In the genomic region with DNA sequence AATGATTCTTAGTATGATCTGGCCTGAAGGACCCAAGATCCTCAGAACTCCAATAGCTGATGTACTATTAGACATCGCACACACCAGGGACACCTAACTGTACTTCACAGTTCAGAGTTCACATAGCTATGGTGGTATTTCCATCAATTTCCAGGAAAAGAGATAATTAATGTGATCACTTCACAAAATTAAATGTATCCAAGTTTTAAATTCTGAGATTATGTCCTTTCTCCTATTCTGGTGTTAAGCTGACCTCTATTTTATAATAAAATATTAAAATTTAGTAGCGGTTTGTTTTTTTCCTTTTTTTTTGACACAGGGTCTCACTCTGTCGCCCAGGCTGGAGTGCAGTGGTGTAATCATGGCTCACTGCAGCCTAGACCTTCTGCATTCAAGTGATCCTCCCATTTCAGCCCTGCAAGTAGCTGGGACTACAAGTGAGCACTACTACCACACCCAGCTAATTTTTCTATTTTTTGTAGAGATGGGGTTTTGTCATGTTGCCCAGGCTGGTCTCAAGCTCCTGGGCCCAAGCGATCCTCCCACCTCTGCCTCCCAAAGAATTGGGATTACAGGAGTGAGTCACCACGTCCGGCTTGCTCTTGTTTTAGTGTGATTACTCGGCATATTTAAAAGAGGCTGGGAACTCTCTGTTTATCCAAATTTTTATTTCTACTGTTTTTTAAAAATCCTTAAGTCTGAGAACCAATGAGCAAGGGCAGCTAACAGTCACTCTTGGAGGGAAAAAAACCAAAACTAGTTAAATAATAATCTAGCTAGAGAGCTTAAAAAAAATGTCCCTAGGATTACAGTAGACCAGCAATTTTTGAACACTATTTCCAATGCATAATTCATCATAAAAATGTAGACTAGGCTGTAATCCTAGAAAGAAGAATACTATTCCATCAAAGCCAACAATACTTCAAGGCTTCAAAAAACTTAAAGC, we compare ENCODE assay signal across 1 cellular context.
A peak's percentile ranks its signal among the peaks of the same experiment; 100 is the strongest.
TF ChIP-seq lines count a peak whose summit lies in the region.

No MANE protein-coding gene starts in this region.

TF ChIP-seq in K562, 482 proteins besides CTCF, POLR2A, EP300 and RAD21 (continued from another document and continues in another):
- TF ChIP-seq ZNF764 (CRISPR knock-in tag; IDR thresholded peaks at IDR 0.05; ENCODE audit: low read depth) (no peak), ZNF263 (CRISPR knock-in tag; IDR thresholded peaks at IDR 0.05; ENCODE audit: borderline replicate concordance) (no peak), CEBPG (CRISPR knock-in tag; IDR thresholded peaks at IDR 0.05) (no peak), CEBPG (tag; conservative IDR thresholded peaks at IDR 0.05 in 1 of 2, IDR thresholded peaks at IDR 0.05 in 1 of 2) (no peak), SIX5 (IDR thresholded peaks at IDR 0.05; ENCODE audit: borderline replicate concordance in 1 of 2, insufficient read depth in 1 of 2, low read depth in 1 of 2, low read length in 2 of 2) (no peak), ZNF512 (tag; IDR thresholded peaks at IDR 0.05) (no peak), LARP7 (IDR thresholded peaks at IDR 0.05) (no peak), ZBTB2 (IDR thresholded peaks at IDR 0.05) (peak; percentile 47; the same call in 1 of the 2 replicates), ZBTB1 (CRISPR knock-in tag; IDR thresholded peaks at IDR 0.05; ENCODE audit: borderline replicate concordance, low read depth) (no peak), DIDO1 (tag; IDR thresholded peaks at IDR 0.05; ENCODE audit: low read depth) (no peak), LCOR (CRISPR knock-in tag; IDR thresholded peaks at IDR 0.05) (no peak), SRSF7 (optimal IDR thresholded peaks at IDR 0.05; ENCODE audit: low read depth, low read length) (no peak), PBX2 (CRISPR knock-in tag; IDR thresholded peaks at IDR 0.05; ENCODE audit: low read depth) (no peak), PBX2 (tag; conservative IDR thresholded peaks at IDR 0.05; ENCODE audit: low read depth) (no peak), OTX1 (CRISPR knock-in tag; IDR thresholded peaks at IDR 0.05) (no peak), MYNN (IDR thresholded peaks at IDR 0.05) (peak; percentile 56; the same call in 1 of the 2 replicates), MYNN (CRISPR knock-in tag; IDR thresholded peaks at IDR 0.05) (no peak), CC2D1A (IDR thresholded peaks at IDR 0.05) (peak; percentile 73), GTF2E2 (tag; IDR thresholded peaks at IDR 0.05) (peak; percentile 62), RBM22 (IDR thresholded peaks at IDR 0.05; ENCODE audit: low read depth, low read length, poor library complexity, severe bottlenecking) (no peak), CTBP1 (IDR thresholded peaks at IDR 0.05; ENCODE audit: borderline replicate concordance) (peak; percentile 33; the same call in 1 of the 2 replicates), ARID1B (IDR thresholded peaks at IDR 0.05) (peak; percentile 92), ZNF384 (IDR thresholded peaks at IDR 0.05; ENCODE audit: low read depth, low read length) (peak; percentile 71), NFIX (CRISPR knock-in tag; IDR thresholded peaks at IDR 0.05; ENCODE audit: low read depth) (no peak), POLR2AphosphoS2 (IDR thresholded peaks at IDR 0.05; ENCODE audit: low read length) (no peak), MAFF (IDR thresholded peaks at IDR 0.05; ENCODE audit: low read length) (peak; percentile 55; the same call in 1 of the 2 replicates), FOS (IDR thresholded peaks at IDR 0.05; ENCODE audit: extremely low read depth, insufficient read length) (peak; percentile 30), BACH1 (tag; IDR thresholded peaks at IDR 0.05) (peak; percentile 65; the same call in 1 of the 2 replicates), TAL1 (IDR thresholded peaks at IDR 0.05) (no peak)
- TF ChIP-seq, protein P1, sequence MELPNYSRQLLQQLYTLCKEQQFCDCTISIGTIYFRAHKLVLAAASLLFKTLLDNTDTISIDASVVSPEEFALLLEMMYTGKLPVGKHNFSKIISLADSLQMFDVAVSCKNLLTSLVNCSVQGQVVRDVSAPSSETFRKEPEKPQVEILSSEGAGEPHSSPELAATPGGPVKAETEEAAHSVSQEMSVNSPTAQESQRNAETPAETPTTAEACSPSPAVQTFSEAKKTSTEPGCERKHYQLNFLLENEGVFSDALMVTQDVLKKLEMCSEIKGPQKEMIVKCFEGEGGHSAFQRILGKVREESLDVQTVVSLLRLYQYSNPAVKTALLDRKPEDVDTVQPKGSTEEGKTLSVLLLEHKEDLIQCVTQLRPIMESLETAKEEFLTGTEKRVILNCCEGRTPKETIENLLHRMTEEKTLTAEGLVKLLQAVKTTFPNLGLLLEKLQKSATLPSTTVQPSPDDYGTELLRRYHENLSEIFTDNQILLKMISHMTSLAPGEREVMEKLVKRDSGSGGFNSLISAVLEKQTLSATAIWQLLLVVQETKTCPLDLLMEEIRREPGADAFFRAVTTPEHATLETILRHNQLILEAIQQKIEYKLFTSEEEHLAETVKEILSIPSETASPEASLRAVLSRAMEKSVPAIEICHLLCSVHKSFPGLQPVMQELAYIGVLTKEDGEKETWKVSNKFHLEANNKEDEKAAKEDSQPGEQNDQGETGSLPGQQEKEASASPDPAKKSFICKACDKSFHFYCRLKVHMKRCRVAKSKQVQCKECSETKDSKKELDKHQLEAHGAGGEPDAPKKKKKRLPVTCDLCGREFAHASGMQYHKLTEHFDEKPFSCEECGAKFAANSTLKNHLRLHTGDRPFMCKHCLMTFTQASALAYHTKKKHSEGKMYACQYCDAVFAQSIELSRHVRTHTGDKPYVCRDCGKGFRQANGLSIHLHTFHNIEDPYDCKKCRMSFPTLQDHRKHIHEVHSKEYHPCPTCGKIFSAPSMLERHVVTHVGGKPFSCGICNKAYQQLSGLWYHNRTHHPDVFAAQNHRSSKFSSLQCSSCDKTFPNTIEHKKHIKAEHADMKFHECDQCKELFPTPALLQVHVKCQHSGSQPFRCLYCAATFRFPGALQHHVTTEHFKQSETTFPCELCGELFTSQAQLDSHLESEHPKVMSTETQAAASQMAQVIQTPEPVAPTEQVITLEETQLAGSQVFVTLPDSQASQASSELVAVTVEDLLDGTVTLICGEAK (IDR thresholded peaks at IDR 0.05): peak; percentile 13; the same call in 1 of the 2 replicates
- TF ChIP-seq, protein P1 (CRISPR knock-in tag; IDR thresholded peaks at IDR 0.05): no peak
- TF ChIP-seq, protein P2, sequence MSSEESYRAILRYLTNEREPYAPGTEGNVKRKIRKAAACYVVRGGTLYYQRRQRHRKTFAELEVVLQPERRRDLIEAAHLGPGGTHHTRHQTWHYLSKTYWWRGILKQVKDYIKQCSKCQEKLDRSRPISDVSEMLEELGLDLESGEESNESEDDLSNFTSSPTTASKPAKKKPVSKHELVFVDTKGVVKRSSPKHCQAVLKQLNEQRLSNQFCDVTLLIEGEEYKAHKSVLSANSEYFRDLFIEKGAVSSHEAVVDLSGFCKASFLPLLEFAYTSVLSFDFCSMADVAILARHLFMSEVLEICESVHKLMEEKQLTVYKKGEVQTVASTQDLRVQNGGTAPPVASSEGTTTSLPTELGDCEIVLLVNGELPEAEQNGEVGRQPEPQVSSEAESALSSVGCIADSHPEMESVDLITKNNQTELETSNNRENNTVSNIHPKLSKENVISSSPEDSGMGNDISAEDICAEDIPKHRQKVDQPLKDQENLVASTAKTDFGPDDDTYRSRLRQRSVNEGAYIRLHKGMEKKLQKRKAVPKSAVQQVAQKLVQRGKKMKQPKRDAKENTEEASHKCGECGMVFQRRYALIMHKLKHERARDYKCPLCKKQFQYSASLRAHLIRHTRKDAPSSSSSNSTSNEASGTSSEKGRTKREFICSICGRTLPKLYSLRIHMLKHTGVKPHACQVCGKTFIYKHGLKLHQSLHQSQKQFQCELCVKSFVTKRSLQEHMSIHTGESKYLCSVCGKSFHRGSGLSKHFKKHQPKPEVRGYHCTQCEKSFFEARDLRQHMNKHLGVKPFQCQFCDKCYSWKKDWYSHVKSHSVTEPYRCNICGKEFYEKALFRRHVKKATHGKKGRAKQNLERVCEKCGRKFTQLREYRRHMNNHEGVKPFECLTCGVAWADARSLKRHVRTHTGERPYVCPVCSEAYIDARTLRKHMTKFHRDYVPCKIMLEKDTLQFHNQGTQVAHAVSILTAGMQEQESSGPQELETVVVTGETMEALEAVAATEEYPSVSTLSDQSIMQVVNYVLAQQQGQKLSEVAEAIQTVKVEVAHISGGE (CRISPR knock-in tag; IDR thresholded peaks at IDR 0.05): no peak
- TF ChIP-seq, protein P3, sequence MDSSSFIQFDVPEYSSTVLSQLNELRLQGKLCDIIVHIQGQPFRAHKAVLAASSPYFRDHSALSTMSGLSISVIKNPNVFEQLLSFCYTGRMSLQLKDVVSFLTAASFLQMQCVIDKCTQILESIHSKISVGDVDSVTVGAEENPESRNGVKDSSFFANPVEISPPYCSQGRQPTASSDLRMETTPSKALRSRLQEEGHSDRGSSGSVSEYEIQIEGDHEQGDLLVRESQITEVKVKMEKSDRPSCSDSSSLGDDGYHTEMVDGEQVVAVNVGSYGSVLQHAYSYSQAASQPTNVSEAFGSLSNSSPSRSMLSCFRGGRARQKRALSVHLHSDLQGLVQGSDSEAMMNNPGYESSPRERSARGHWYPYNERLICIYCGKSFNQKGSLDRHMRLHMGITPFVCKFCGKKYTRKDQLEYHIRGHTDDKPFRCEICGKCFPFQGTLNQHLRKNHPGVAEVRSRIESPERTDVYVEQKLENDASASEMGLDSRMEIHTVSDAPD (CRISPR knock-in tag; IDR thresholded peaks at IDR 0.05): no peak
